In genomic region chr6:52551483-52552277, GRCh38 we compare ENCODE assay signal across 8 cellular contexts. TPM values are rescaled to one million over a fixed set of nuclear protein-coding genes. Genes with fewer than 3 reads are reported as not detected.
A peak's percentile ranks its signal among the peaks of the same experiment; 100 is the strongest.
DNase-seq lines count a peak whose midpoint lies in the region; ATAC-seq and TF ChIP-seq lines count a peak whose summit lies in the region.

No MANE protein-coding gene starts in this region.

- H3K9me3 Mint-ChIP-seq in naive thymus-derived CD8-positive, alpha-beta T cell, result no peaks in the 10 kb centered on the region
- H3K9me3 Mint-ChIP-seq in activated T-cell treated with anti-CD3 and anti-CD28 coated beads, Interleukin-2, amount 50 U/mL, for 24 hours, result no peaks in the 10 kb centered on the region

- H3K36me3 ChIP-seq in heart right ventricle, result no peaks in the 10 kb centered on the region

- H3K27ac ChIP-seq in VCaP, result peak overlapping the region; percentile 62
- H3K27ac ChIP-seq in heart right ventricle, result peak overlapping the region in 9 of 10 donors; percentile 37 to 81 (median 56)

- peaks cover 31 to 70% (median 46%) of the 10 kb centered on the region in 4 donors for H3K4me1 Mint-ChIP-seq in naive thymus-derived CD8-positive, alpha-beta T cell
- peaks cover 22% of the 10 kb centered on the region for H3K4me1 Mint-ChIP-seq in activated T-cell treated with anti-CD3 and anti-CD28 coated beads, Interleukin-2, amount 50 U/mL, for 24 hours (ENCODE audit: low read depth)

- H3K9me3 ChIP-seq in heart right ventricle, result no peaks in the 10 kb centered on the region

- ATAC-seq in heart right ventricle, result peak; percentile 83 to 93 (median 90)
- ATAC-seq in sciatic nerve, result peak; percentile 77
- ATAC-seq in naive thymus-derived CD8-positive, alpha-beta T cell, result no peak
- no peak for ATAC-seq in GM18858 (IDR thresholded peaks at IDR 0.05; ENCODE audit: unreplicated experiment)

- H3K27ac Mint-ChIP-seq in naive thymus-derived CD8-positive, alpha-beta T cell, result peak overlapping the region in 1 of 10 donors; percentile 46
- H3K27ac Mint-ChIP-seq in activated T-cell treated with anti-CD3 and anti-CD28 coated beads, Interleukin-2, amount 50 U/mL, for 24 hours, result no peak overlapping the region

- POLR2A ChIA-PET in naive thymus-derived CD8-positive, alpha-beta T cell (lab: Charles Lee), result no interaction called here

- peaks cover 23 to 78% (median 65%) of the 10 kb centered on the region in 9 donors for H3K4me1 ChIP-seq in heart right ventricle

- H3K36me3 Mint-ChIP-seq in naive thymus-derived CD8-positive, alpha-beta T cell, result peaks cover 0 to 16% (median 7%) of the 10 kb centered on the region in 3 donors
- H3K36me3 Mint-ChIP-seq in activated T-cell treated with anti-CD3 and anti-CD28 coated beads, Interleukin-2, amount 50 U/mL, for 24 hours (ENCODE audit: low read depth), result no peaks in the 10 kb centered on the region

- H3K27me3 Mint-ChIP-seq in naive thymus-derived CD8-positive, alpha-beta T cell, result no peaks in the 10 kb centered on the region
- no peaks in the 10 kb centered on the region for H3K27me3 Mint-ChIP-seq in activated T-cell treated with anti-CD3 and anti-CD28 coated beads, Interleukin-2, amount 50 U/mL, for 24 hours

- H3K27me3 ChIP-seq in heart right ventricle, result no peaks in the 10 kb centered on the region

- H3K4me3 Mint-ChIP-seq in naive thymus-derived CD8-positive, alpha-beta T cell, result no peak overlapping the region
- H3K4me3 Mint-ChIP-seq in activated T-cell treated with anti-CD3 and anti-CD28 coated beads, Interleukin-2, amount 50 U/mL, for 24 hours, result no peak overlapping the region

- peak overlapping the region in 5 of 10 donors; percentile 4 to 14 (median 6) for H3K4me3 ChIP-seq in heart right ventricle

- intact Hi-C loops in heart right ventricle (cut with DNase I), result loop anchor here in 1 of 10 donors (2.0 kb wide), 1 partner anchor 53 kb away; no protein-coding TSS in a partner anchor
- intact Hi-C loops in sciatic nerve (cut with DNase I), result no loop called here

- 26 to 35% methylated on average over 13 of the region's 13 CpGs for WGBS in heart right ventricle, 2 donors

- no peak for TF ChIP-seq CTCF in VCaP (conservative IDR thresholded peaks at IDR 0.05)
- no peak for TF ChIP-seq CTCF in heart right ventricle (IDR thresholded peaks at IDR 0.05)

- DNase-seq in AG08395 (ENCODE audit: low spot score), result peak; percentile 84
- DNase-seq in NCI-H1048 (lab: John Stamatoyannopoulos, UW), result peak; percentile 73
- peak; percentile 54 to 69 for DNase-seq in heart right ventricle
- no peak for DNase-seq in sciatic nerve (ENCODE audit: low spot score)
- no peak for DNase-seq in naive thymus-derived CD8-positive, alpha-beta T cell
- DNase-seq in activated T-cell treated with anti-CD3 and anti-CD28 coated beads, Interleukin-2, amount 50 U/mL, for 24 hours, result no peak

RNA-seq across cellular contexts. Expression of gene TRAM2, which starts 25.2 kb away (rescaled TPM):
- 10 to 100 TPM in 7 of 10 donors, 1 to 10 TPM in 3; 7.9 to 17.3 (median 11.0) TPM for total RNA-seq in heart right ventricle
- polyA plus RNA-seq in heart right ventricle, result 1 to 10 TPM; 5.0 to 7.2 TPM
- 18.6 TPM for total RNA-seq in sciatic nerve
- 1 to 10 TPM; 9.4 to 9.9 TPM for total RNA-seq in naive thymus-derived CD8-positive, alpha-beta T cell
- 1 to 10 TPM; 3.1 to 4.9 (median 3.3) TPM for polyA plus RNA-seq in naive thymus-derived CD8-positive, alpha-beta T cell

Comparison
In these comparisons a context has a peak if more than half of its experiments do, and no peak if none do; other contexts are left out.
1. DNase-seq: peak in AG08395 (single experiment), NCI-H1048 (single experiment) and heart right ventricle (2 of 2); none in sciatic nerve (single experiment), naive thymus-derived CD8-positive, alpha-beta T cell (0 of 10) and activated T-cell treated with anti-CD3 and anti-CD28 coated beads, Interleukin-2, amount 50 U/mL, for 24 hours (single experiment).
2. ATAC-seq: peak in heart right ventricle (8 of 8) and sciatic nerve (single experiment); none in naive thymus-derived CD8-positive, alpha-beta T cell (0 of 2) and GM18858 (single experiment).